In the genomic region with DNA sequence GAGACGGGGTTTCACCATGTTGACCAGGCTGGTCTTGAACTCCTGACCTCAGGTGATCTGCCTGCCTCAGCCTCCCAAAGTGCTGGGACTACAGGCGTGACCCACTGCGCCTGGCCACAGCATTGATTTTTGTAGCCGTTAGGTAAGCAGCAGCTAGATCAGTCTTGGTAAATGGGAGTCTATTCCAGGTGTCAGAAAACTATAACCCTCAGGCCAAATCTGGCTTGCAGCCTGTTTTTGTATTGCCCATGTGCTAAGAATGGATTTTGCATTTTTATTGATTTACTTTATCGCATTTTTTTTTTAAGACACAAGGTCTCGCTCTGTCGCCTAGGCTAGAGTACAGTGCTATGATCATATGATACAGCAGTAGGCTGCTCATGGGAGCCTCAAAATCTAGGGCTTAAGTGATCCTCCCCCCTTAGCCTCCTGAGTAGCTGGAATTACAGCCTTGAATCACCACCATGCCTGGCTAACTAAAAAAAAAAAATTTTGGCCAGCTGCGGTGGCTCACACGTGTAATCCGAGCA, we compare ENCODE assay signal across 26 cellular contexts.
"Had no signal": no experiment of that assay in that cellular context is flagged by ENCODE, and none has a peak within 500 bp of the region (broad histone marks: within the 10 kb centered on the region; RNA-seq: fewer than 3 reads in every experiment).

No MANE protein-coding gene starts in this region.

- H3K9me3 ChIP-seq: left ventricle myocardium inferior, ovary, prostate gland, sigmoid colon, spleen, suprapubic skin, thoracic aorta, tibial artery, upper lobe of right lung had no signal

- H2AFZ ChIP-seq: hepatocyte had no signal

- FAIRE-seq: small intestine, urothelium cell line had no signal

- H3K4me2 ChIP-seq: hepatocyte had no signal

- H3K4me3 Mint-ChIP-seq: mesothelial cell of epicardium; naive thymus-derived CD4-positive, alpha-beta T cell; natural killer cell treated with Interleukin-12 subunit alpha and Interleukin-12 subunit beta and Interleukin-15 and Interleukin-18, amount 100 ng/mL, for 72 hours; stimulated activated effector memory CD8-positive, alpha-beta T cell treated with anti-CD3 and anti-CD28 coated beads, Interleukin-12 subunit alpha, Interleukin-12 subunit beta, amount 100 ng/mL, for 72 hours; stimulated activated naive CD8-positive, alpha-beta T cell treated with anti-CD3 and anti-CD28 coated beads, Interleukin-15, Interleukin-2, amounts not matched to agents 100 ng/mL and 50 ng/mL, for 24 hours had no signal

- H3K4me3 ChIP-seq: hepatocyte, left ventricle myocardium inferior, lung, ovary, prostate gland, sigmoid colon, spleen, suprapubic skin, thoracic aorta, tibial artery, upper lobe of right lung had no signal

- H3K4me1 ChIP-seq: prostate gland, spleen, suprapubic skin, upper lobe of right lung had no signal

- H3K27ac ChIP-seq: hepatocyte, left ventricle myocardium inferior, ovary, prostate gland, sigmoid colon, spleen, suprapubic skin, tibial artery, upper lobe of right lung had no signal

- H3K36me3 Mint-ChIP-seq: mesothelial cell of epicardium; naive thymus-derived CD4-positive, alpha-beta T cell; natural killer cell treated with Interleukin-12 subunit alpha and Interleukin-12 subunit beta and Interleukin-15 and Interleukin-18, amount 100 ng/mL, for 72 hours; stimulated activated effector memory CD8-positive, alpha-beta T cell treated with anti-CD3 and anti-CD28 coated beads, Interleukin-12 subunit alpha, Interleukin-12 subunit beta, amount 100 ng/mL, for 72 hours had no signal

- H3K36me3 ChIP-seq: left ventricle myocardium inferior, ovary, prostate gland, sigmoid colon, spleen, suprapubic skin, thoracic aorta, tibial artery, upper lobe of right lung had no signal

- ATAC-seq: naive thymus-derived CD4-positive, alpha-beta T cell; natural killer cell treated with Interleukin-12 subunit alpha and Interleukin-12 subunit beta and Interleukin-15 and Interleukin-18, amount 100 ng/mL, for 72 hours; right cardiac atrium; stimulated activated effector memory CD8-positive, alpha-beta T cell treated with anti-CD3 and anti-CD28 coated beads, Interleukin-12 subunit alpha, Interleukin-12 subunit beta, amount 100 ng/mL, for 72 hours; upper lobe of right lung had no signal

- H3K79me2 ChIP-seq: hepatocyte had no signal

- H3K27ac Mint-ChIP-seq: mesothelial cell of epicardium; naive thymus-derived CD4-positive, alpha-beta T cell; natural killer cell treated with Interleukin-12 subunit alpha and Interleukin-12 subunit beta and Interleukin-15 and Interleukin-18, amount 100 ng/mL, for 72 hours; stimulated activated effector memory CD8-positive, alpha-beta T cell treated with anti-CD3 and anti-CD28 coated beads, Interleukin-12 subunit alpha, Interleukin-12 subunit beta, amount 100 ng/mL, for 72 hours; stimulated activated naive CD8-positive, alpha-beta T cell treated with anti-CD3 and anti-CD28 coated beads, Interleukin-15, Interleukin-2, amounts not matched to agents 100 ng/mL and 50 ng/mL, for 24 hours had no signal

- H3K27me3 ChIP-seq: hepatocyte, ovary, sigmoid colon, spleen, suprapubic skin, tibial artery, upper lobe of right lung had no signal

- H3K9me3 Mint-ChIP-seq: naive thymus-derived CD4-positive, alpha-beta T cell; natural killer cell treated with Interleukin-12 subunit alpha and Interleukin-12 subunit beta and Interleukin-15 and Interleukin-18, amount 100 ng/mL, for 72 hours; stimulated activated effector memory CD8-positive, alpha-beta T cell treated with anti-CD3 and anti-CD28 coated beads, Interleukin-12 subunit alpha, Interleukin-12 subunit beta, amount 100 ng/mL, for 72 hours; stimulated activated naive CD8-positive, alpha-beta T cell treated with anti-CD3 and anti-CD28 coated beads, Interleukin-15, Interleukin-2, amounts not matched to agents 100 ng/mL and 50 ng/mL, for 24 hours had no signal

- H3K4me1 Mint-ChIP-seq: mesothelial cell of epicardium had no signal

- DNase-seq: islet precursor cell; left ventricle myocardium inferior; mesendoderm; naive thymus-derived CD4-positive, alpha-beta T cell; ovary; posterior cingulate gyrus; retina; right cardiac atrium; sigmoid colon; small intestine; spleen; stimulated activated CD4-positive, alpha-beta T cell treated with anti-CD3 and anti-CD28 coated beads, Interleukin-4, amount 100 ng/mL, for 24 hours; stimulated activated naive CD4-positive, alpha-beta T cell; tibial artery; trophoblast cell; upper lobe of right lung had no signal

- H3K27me3 Mint-ChIP-seq: natural killer cell treated with Interleukin-12 subunit alpha and Interleukin-12 subunit beta and Interleukin-15 and Interleukin-18, amount 100 ng/mL, for 72 hours; stimulated activated naive CD8-positive, alpha-beta T cell treated with anti-CD3 and anti-CD28 coated beads, Interleukin-15, Interleukin-2, amounts not matched to agents 100 ng/mL and 50 ng/mL, for 24 hours had no signal
